ENCODE assay signal across 8 cellular contexts in the genomic region with DNA sequence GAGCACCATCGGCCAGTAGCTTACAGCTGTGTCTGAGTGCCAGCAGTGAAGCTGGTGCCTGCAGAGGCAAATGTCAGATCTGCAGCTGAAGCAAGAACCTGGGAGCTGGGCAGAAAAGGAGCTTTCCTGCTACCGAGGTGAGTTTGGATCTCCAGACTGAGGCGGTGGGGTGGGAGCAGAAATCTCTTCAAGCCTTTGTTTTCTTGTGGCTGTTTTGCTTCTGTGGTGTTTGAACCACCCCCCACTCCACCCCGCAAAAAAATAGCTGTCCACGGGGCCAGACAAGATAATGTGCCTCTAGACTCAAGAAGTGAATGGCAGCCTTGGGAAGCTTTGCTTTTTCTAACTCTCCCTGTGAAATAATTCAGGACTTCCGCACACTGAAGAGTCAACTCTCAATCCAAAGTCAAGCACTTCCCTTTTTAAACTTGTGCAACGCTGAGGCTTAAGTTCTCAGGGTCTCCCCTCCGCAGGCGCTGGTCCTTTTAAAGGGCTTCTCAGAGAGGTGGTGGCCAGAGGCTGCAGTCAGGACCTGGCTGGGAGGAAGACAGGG.
DNase-seq lines count a peak whose midpoint lies in the region; ATAC-seq and TF ChIP-seq lines count a peak whose summit lies in the region.

No MANE protein-coding gene starts in this region.

- no peak for TF ChIP-seq EP300 in sigmoid colon (IDR thresholded peaks at IDR 0.05)

- H3K4me3 Mint-ChIP-seq in GM23338 = peak overlapping the region; percentile 82

- BruUV-seq in PC-3 (replicated peaks; lab: Mats Ljungman, UMichigan) = no TSS peak

- peaks cover 27% of the 10 kb centered on the region for H3K9me3 Mint-ChIP-seq in GM23338

- TF ChIP-seq CTCF in GM23338 (conservative IDR thresholded peaks at IDR 0.05; ENCODE audit: low read depth in 2 of 2) (no peak), PC-3 (conservative IDR thresholded peaks at IDR 0.05; ENCODE audit: low read depth, low read length) (no peak), sigmoid colon (IDR thresholded peaks at IDR 0.05) (no peak)

- ATAC-seq in GM23338 (no peak; the same call in 2 of the 3 replicates), PC-3 (peak; percentile 10; the same call in 1 of the 2 replicates), GM21825 (IDR thresholded peaks at IDR 0.05; ENCODE audit: unreplicated experiment) (no peak)

- WGBS in esophagus, 2 donors = 24 to 29% methylated on average over 9 of the region's 9 CpGs
- WGBS in sigmoid colon, 2 donors = 24 to 27% methylated on average over 9 of the region's 9 CpGs

- TF ChIP-seq POLR2A in sigmoid colon (IDR thresholded peaks at IDR 0.05) = no peak

- peaks cover 9% of the 10 kb centered on the region; the same call in 1 of the 2 replicates for H3K4me1 ChIP-seq in GM23338 (ENCODE audit: insufficient read depth)
- peaks cover 17% of the 10 kb centered on the region for H3K4me1 ChIP-seq in PC-3 (ENCODE audit: insufficient read depth, low read length)
- H3K4me1 ChIP-seq in esophagus (ENCODE audit: control insufficient read depth in 2 of 2, insufficient read depth in 2 of 2, low read length in 1 of 2) = peaks cover 4 to 14% of the 10 kb centered on the region in 2 donors
- peaks cover 0 to 18% (median 9%) of the 10 kb centered on the region in 4 donors for H3K4me1 ChIP-seq in sigmoid colon

- H3K36me3 ChIP-seq in GM23338 (ENCODE audit: insufficient read depth) = no peaks in the 10 kb centered on the region; the same call in 1 of the 2 replicates
- H3K36me3 ChIP-seq in PC-3 (ENCODE audit: low read depth, low read length) = no peaks in the 10 kb centered on the region
- no peaks in the 10 kb centered on the region for H3K36me3 ChIP-seq in esophagus (ENCODE audit: control insufficient read depth in 2 of 2, insufficient read depth in 2 of 2, low read length in 1 of 2)
- no peaks in the 10 kb centered on the region for H3K36me3 ChIP-seq in sigmoid colon

- no peaks in the 10 kb centered on the region for H3K9me2 ChIP-seq in GM23338 (ENCODE audit: insufficient read depth)
- H3K9me2 ChIP-seq in PC-3 (replicated peaks; ENCODE audit: low read length) = no peaks in the 10 kb centered on the region

- peaks cover 10% of the 10 kb centered on the region for H3K36me3 Mint-ChIP-seq in GM23338 (ENCODE audit: low read depth)

- H3K4me2 ChIP-seq in GM23338 (peak overlapping the region; percentile 95), PC-3 (ENCODE audit: low read length) (peak overlapping the region; percentile 82)

- H3K27ac ChIP-seq in GM23338 (ENCODE audit: low read depth) = no peak overlapping the region
- no peak overlapping the region for H3K27ac ChIP-seq in PC-3 (ENCODE audit: low read length)
- no peak overlapping the region for H3K27ac ChIP-seq in esophagus (ENCODE audit: low read depth in 2 of 2, low read length in 1 of 2)
- H3K27ac ChIP-seq in sigmoid colon = peak overlapping the region in 1 of 4 donors; percentile 21

- H3K9me3 ChIP-seq in PC-3 (ENCODE audit: low read length) = no peaks in the 10 kb centered on the region
- no peaks in the 10 kb centered on the region for H3K9me3 ChIP-seq in esophagus (ENCODE audit: control insufficient read depth in 2 of 2, insufficient read depth in 1 of 2, low read depth in 1 of 2, low read length in 1 of 2)
- H3K9me3 ChIP-seq in sigmoid colon = no peaks in the 10 kb centered on the region

- H3K27ac Mint-ChIP-seq in GM23338 = no peak overlapping the region

- intact Hi-C loops in PC-3 (cut with micrococcal nuclease) = no loop called here
- intact Hi-C loops in sigmoid colon (cut with DNase I) = no loop called here

- H3K4me1 Mint-ChIP-seq in GM23338 = peaks cover 16% of the 10 kb centered on the region

- H3K79me2 ChIP-seq in GM23338 (replicated peaks; ENCODE audit: insufficient read depth) (no peaks in the 10 kb centered on the region), PC-3 (ENCODE audit: low read length) (no peaks in the 10 kb centered on the region)

- CTCF ChIA-PET in PC-3 (lab: Charles Lee) = interaction anchor here (2.3 kb wide), 1 partner anchor 96 kb away, joined by 12 read pairs; no protein-coding TSS in a partner anchor

- H3K4me3 ChIP-seq in GM23338 = peak overlapping the region; percentile 85
- H3K4me3 ChIP-seq in PC-3 (ENCODE audit: low read length) = peak overlapping the region; percentile 60
- H3K4me3 ChIP-seq in esophagus (ENCODE audit: low read depth in 1 of 2, low read length in 2 of 2) = peak overlapping the region; percentile 32 to 39
- peak overlapping the region in 3 of 4 donors; percentile 32 to 48 (median 44) for H3K4me3 ChIP-seq in sigmoid colon

- DNase-seq in GM23338 (ENCODE audit: low spot score) = no peak
- DNase-seq in PC-3 = no peak
- no peak for DNase-seq in sigmoid colon
- DNase-seq in GDM1 (lab: John Stamatoyannopoulos, UW) = no peak
- no peak for DNase-seq in activated gamma-delta T cell (lab: John Stamatoyannopoulos, UW)
- no peak for DNase-seq in NCI-H345 (lab: John Stamatoyannopoulos, UW)

- peaks cover 18% of the 10 kb centered on the region for H3K27me3 Mint-ChIP-seq in GM23338 (ENCODE audit: insufficient read depth, low read depth, poor library complexity)

- H3K9ac ChIP-seq in PC-3 (ENCODE audit: low read length) = no peak overlapping the region; the same call in 1 of the 2 replicates

- H3F3A ChIP-seq in GM23338 (replicated peaks; ENCODE audit: low read depth) (no peaks in the 10 kb centered on the region), PC-3 (ENCODE audit: low read length, unreplicated experiment) (no peaks in the 10 kb centered on the region)

- H2AFZ ChIP-seq in GM23338 (peak overlapping the region; percentile 98), PC-3 (ENCODE audit: low read length) (peak overlapping the region; percentile 75)

- POLR2A ChIA-PET in PC-3 (lab: Charles Lee; ENCODE audit: unreplicated experiment) = no interaction called here

- H4K20me1 ChIP-seq in GM23338 (replicated peaks; ENCODE audit: insufficient read depth) (no peaks in the 10 kb centered on the region), PC-3 (ENCODE audit: low read length) (0 out of 2 replicates have a peak, but pooled peaks cover 8% of the 10 kb centered on the region)

- H3K27me3 ChIP-seq in GM23338 (ENCODE audit: insufficient read depth) (peaks cover 9% of the 10 kb centered on the region), PC-3 (ENCODE audit: low read length) (no peaks in the 10 kb centered on the region), esophagus (ENCODE audit: control insufficient read depth in 1 of 2, insufficient read depth in 2 of 2, low read length in 2 of 2) (peaks cover 0 to 4% of the 10 kb centered on the region in 2 donors), sigmoid colon (peaks cover 10 to 44% (median 36%) of the 10 kb centered on the region in 3 donors)

TF ChIP-seq in GM23338, 12 proteins besides CTCF, POLR2A, EP300 and RAD21 (continues in another document):
- TF ChIP-seq EZH2phosphoT487 (IDR thresholded peaks at IDR 0.05; ENCODE audit: unreplicated experiment) (no peak), ZNF331 (CRISPR knock-in tag; IDR thresholded peaks at IDR 0.05; ENCODE audit: low read depth) (no peak), POLR2AphosphoS5 (IDR thresholded peaks at IDR 0.05; ENCODE audit: low read depth) (no peak)
